ENCODE assay signal across 9 cellular contexts in the genomic region with DNA sequence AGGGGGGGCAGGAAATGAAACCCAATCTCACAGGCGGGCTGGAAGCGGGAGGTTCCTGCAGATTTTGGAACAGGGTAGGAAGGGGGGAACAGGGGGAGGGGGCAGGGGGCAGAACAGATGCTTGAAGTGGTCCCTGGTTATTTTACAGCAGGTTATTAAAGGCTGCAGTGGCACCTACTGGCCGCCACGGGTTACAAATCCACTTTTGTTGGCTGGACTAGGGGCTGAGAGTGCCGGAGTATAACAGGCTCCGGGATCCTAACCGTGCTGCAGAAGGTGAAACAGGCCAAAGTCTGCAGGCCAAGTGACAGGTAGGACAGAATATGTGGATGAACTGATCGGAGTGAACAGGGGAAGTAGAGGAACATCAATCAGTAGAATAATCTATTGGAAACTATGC. TPM values are rescaled to one million over a fixed set of nuclear protein-coding genes. Genes with fewer than 3 reads are reported as not detected.
DNase-seq lines count a peak whose midpoint lies in the region; ATAC-seq, FAIRE-seq and TF ChIP-seq lines count a peak whose summit lies in the region.
"Had no signal": no experiment of that assay in that cellular context is flagged by ENCODE, and none has a peak within 500 bp of the region (broad histone marks: within the 10 kb centered on the region; RNA-seq: fewer than 3 reads in every experiment).

No MANE protein-coding gene starts in this region.

- no peak overlapping the region for H4K5ac ChIP-seq in H1 (ENCODE audit: insufficient read length, low read depth, low read length)

- H3K4me1 Mint-ChIP-seq in neural progenitor cell = peaks cover 46% of the 10 kb centered on the region

- no peaks in the 10 kb centered on the region for H3K9me3 Mint-ChIP-seq in neural progenitor cell

- no peaks in the 10 kb centered on the region for H3K9me2 ChIP-seq in DOHH2 (replicated peaks; ENCODE audit: control insufficient read depth, low read length)

- TF ChIP-seq CTCF in DOHH2 (IDR thresholded peaks at IDR 0.05; ENCODE audit: low read depth, low read length, poor library complexity, severe bottlenecking) (peak; percentile 44), H1 (IDR thresholded peaks at IDR 0.05; ENCODE audit: control extremely low read depth in 1 of 3, insufficient read depth in 1 of 3, low read depth in 1 of 3, low read length in 3 of 3) (peak; percentile 47 to 61 (median 60)), neural progenitor cell (IDR thresholded peaks at IDR 0.05) (peak; percentile 72)

- H2AFZ ChIP-seq in H1 (ENCODE audit: low read length) (no peak overlapping the region), neural progenitor cell (replicated peaks) (no peak overlapping the region)

- no peak overlapping the region for H2BK5ac ChIP-seq in H1 (ENCODE audit: low read depth, low read length)

- H3K23ac ChIP-seq in H1 (ENCODE audit: insufficient read length) = no peak overlapping the region

- no peak overlapping the region for H2BK15ac ChIP-seq in H1 (ENCODE audit: low read length)

- H3K9ac ChIP-seq in H1 (replicated peaks in 1 of 4; ENCODE audit: extremely low read depth in 1 of 4, low read depth in 3 of 4, low read length in 3 of 4) = no peak overlapping the region
- H3K9ac ChIP-seq in neural progenitor cell = no peak overlapping the region

- H3K4me1 ChIP-seq in DOHH2 (ENCODE audit: control insufficient read depth, low read length) (no peaks in the 10 kb centered on the region), H1 (replicated peaks in 1 of 4; ENCODE audit: control insufficient read depth in 3 of 4, insufficient read depth in 4 of 4, low read length in 3 of 4) (peaks cover 0 to 23% (median 16%) of the 10 kb centered on the region in 4 experiments; a peak in 6 of 7 replicates), neural progenitor cell (peaks cover 44% of the 10 kb centered on the region)

- no peak overlapping the region for H4K8ac ChIP-seq in H1 (ENCODE audit: extremely low read depth, insufficient read depth, low read length)

- H3K56ac ChIP-seq in H1 (replicated peaks; ENCODE audit: insufficient read length, low read depth, low read length) = no peak overlapping the region

- 16% methylated on average over 5 of the region's 8 CpGs; no CpG with 5 or more reads in 1 of the 2 experiments for WGBS in H1 (ENCODE audit: extremely low coverage in 1 of 2, insufficient coverage in 1 of 2, insufficient read length in 1 of 2, insufficient replicate concordance in 2 of 2, low coverage in 1 of 2, low lambda C conversion rate in 2 of 2, missing lambda C conversion rate in 1 of 2), 2 experiments

- H2AK5ac ChIP-seq in H1 (ENCODE audit: low read depth, low read length) = no peak overlapping the region

- H3K4me3 ChIP-seq in DOHH2 (ENCODE audit: low read length) (no peak overlapping the region), H1 (ENCODE audit: extremely low read depth in 1 of 4, insufficient read depth in 2 of 4, low read depth in 3 of 4, low read length in 4 of 4) (no peak overlapping the region), neural progenitor cell (no peak overlapping the region)

- H3K9me3 ChIP-seq in DOHH2 (ENCODE audit: control insufficient read depth, insufficient read depth, low read length) (no peaks in the 10 kb centered on the region), H1 (ENCODE audit: insufficient read depth in 2 of 2, low read depth in 1 of 2, low read length in 1 of 2) (no peaks in the 10 kb centered on the region), neural progenitor cell (ENCODE audit: low read depth) (no peaks in the 10 kb centered on the region)

- peak; percentile 67 to 70 for TF ChIP-seq RAD21 in H1 (IDR thresholded peaks at IDR 0.05 in 1 of 2, conservative IDR thresholded peaks at IDR 0.05 in 1 of 2; ENCODE audit: low read depth in 2 of 2, low read length in 2 of 2)

- H3K14ac ChIP-seq in H1 (ENCODE audit: insufficient read length) = no peak overlapping the region

- no peak overlapping the region for H3K27ac Mint-ChIP-seq in neural progenitor cell

- H3K4me3 Mint-ChIP-seq in neural progenitor cell = peak overlapping the region; percentile 44

- H3K27me3 Mint-ChIP-seq in neural progenitor cell (ENCODE audit: insufficient read depth, low read depth) = peaks cover 83% of the 10 kb centered on the region

- H3K27ac ChIP-seq in DOHH2 (ENCODE audit: low read depth, low read length) (no peak overlapping the region), H1 (ENCODE audit: low read depth, low read length) (no peak overlapping the region), neural progenitor cell (no peak overlapping the region)

- POLR2A ChIA-PET in H1 (lab: Charles Lee; ENCODE audit: partially characterized antibody) = interaction anchor here (2.5 kb wide), 1 partner anchor 21 kb away, joined by 6 read pairs; no protein-coding TSS in a partner anchor

- no peak for FAIRE-seq in H1 (lab: Jason Lieb, UNC)

- H3K79me2 ChIP-seq in DOHH2 (ENCODE audit: control insufficient read depth, low read length) (no peaks in the 10 kb centered on the region), H1 (ENCODE audit: control insufficient read depth in 1 of 2, insufficient read depth in 2 of 2, low read length in 2 of 2) (no peaks in the 10 kb centered on the region), neural progenitor cell (ENCODE audit: low read depth) (no peaks in the 10 kb centered on the region)

- no peak overlapping the region for H2BK12ac ChIP-seq in H1 (ENCODE audit: low read depth, low read length)

- H3K4me2 ChIP-seq in DOHH2 (ENCODE audit: low read length) (no peak overlapping the region), H1 (ENCODE audit: insufficient read depth in 1 of 2, low read depth in 2 of 2, low read length in 2 of 2) (no peak overlapping the region), neural progenitor cell (peak overlapping the region; percentile 94)

- no peaks in the 10 kb centered on the region for H3K79me1 ChIP-seq in H1 (ENCODE audit: low read depth, low read length)

- H3K27me3 ChIP-seq in DOHH2 (ENCODE audit: control insufficient read depth, low read length) = peaks cover 37% of the 10 kb centered on the region
- H3K27me3 ChIP-seq in H1 (replicated peaks in 1 of 4; ENCODE audit: control insufficient read depth in 3 of 4, extremely low read depth in 1 of 4, insufficient read depth in 3 of 4, low read length in 3 of 4) = peaks cover 88 to 100% (median 98%) of the 10 kb centered on the region in 4 experiments
- H3K27me3 ChIP-seq in neural progenitor cell = peaks cover 98% of the 10 kb centered on the region

- H2BK20ac ChIP-seq in H1 (ENCODE audit: low read length) = no peak overlapping the region

- no peaks in the 10 kb centered on the region for H3K36me3 Mint-ChIP-seq in neural progenitor cell

- no peaks in the 10 kb centered on the region for H3K36me3 ChIP-seq in DOHH2 (ENCODE audit: control insufficient read depth, low read length)
- H3K36me3 ChIP-seq in H1 (ENCODE audit: control insufficient read depth in 2 of 4, insufficient read depth in 4 of 4, low read length in 3 of 4) = peaks cover 0 to 4% (median 0%) of the 10 kb centered on the region in 4 experiments; a peak in 1 of 8 replicates
- H3K36me3 ChIP-seq in neural progenitor cell = no peaks in the 10 kb centered on the region

- H3K4ac ChIP-seq in H1 (replicated peaks; ENCODE audit: insufficient read length, low read depth, low read length) = no peak overlapping the region

- DNase-seq in NCI-H524 (lab: John Stamatoyannopoulos, UW) (peak; percentile 53 to 69), H1 (ENCODE audit: low read depth in 1 of 2, low spot score in 2 of 2) (no peak), neural progenitor cell (ENCODE audit: low spot score) (peak; percentile 78)

- TF ChIP-seq EP300 in H1 (IDR thresholded peaks at IDR 0.05; ENCODE audit: borderline replicate concordance in 1 of 2, low read depth in 2 of 2, low read length in 2 of 2) = no peak

- H4K20me1 ChIP-seq in DOHH2 (ENCODE audit: control insufficient read depth, insufficient read depth, low read depth, low read length) = no peaks in the 10 kb centered on the region
- peaks cover 15 to 31% of the 10 kb centered on the region in 2 experiments for H4K20me1 ChIP-seq in H1 (replicated peaks in 1 of 2; ENCODE audit: control insufficient read depth in 1 of 2, insufficient read depth in 2 of 2, low read length in 2 of 2)
- H4K20me1 ChIP-seq in neural progenitor cell (ENCODE audit: low read depth) = peaks cover 34% of the 10 kb centered on the region

- TF ChIP-seq POLR2A in H1 (IDR thresholded peaks at IDR 0.05; ENCODE audit: control extremely low read depth in 1 of 2, low read depth in 2 of 2, low read length in 2 of 2) = no peak

- H4K91ac ChIP-seq in H1 (replicated peaks; ENCODE audit: insufficient read length, low read length) = no peak overlapping the region

- no peak overlapping the region for H2BK120ac ChIP-seq in H1 (replicated peaks; ENCODE audit: low read depth, low read length)

- CTCF ChIA-PET in H1 (lab: Charles Lee; ENCODE audit: partially characterized antibody) = interaction anchor here (1.1 to 3.3 kb wide), 25 partner anchors 10 to 228 kb away, joined by 3 to 108 read pairs (median 8); partner anchors contain the start of genes ESAM, MSANTD2 and NRGN

- H3K18ac ChIP-seq in H1 (ENCODE audit: extremely low read depth, low read length) = no peak overlapping the region

- H3F3A ChIP-seq in DOHH2 (ENCODE audit: control insufficient read depth, insufficient read depth) = no peaks in the 10 kb centered on the region
- H3F3A ChIP-seq in neural progenitor cell (ENCODE audit: low read depth) = peaks cover 34% of the 10 kb centered on the region

- H3K23me2 ChIP-seq in H1 (ENCODE audit: low read depth, low read length) = no peaks in the 10 kb centered on the region; the same call in 1 of the 2 replicates

- ATAC-seq in GM21390 (IDR thresholded peaks at IDR 0.05; ENCODE audit: unreplicated experiment) (peak; percentile 67), HG03159 (IDR thresholded peaks at IDR 0.05; ENCODE audit: unreplicated experiment) (no peak), GM21381 (IDR thresholded peaks at IDR 0.05; ENCODE audit: unreplicated experiment) (no peak)

RNA-seq across cellular contexts. Expression of gene ROBO3, which starts 2.5 kb away (rescaled TPM):
- total RNA-seq in H1 (2021; fragmentation: NEBNext Ultra II Directional; extraction: Animal tissue kit (Norgen Biotek cat#: 25700)) = 7.8 and 12.1 TPM in 2 replicates
- 24.6 and 42.1 TPM in 2 replicates for polyA plus RNA-seq in H1 (2011; rRNA removed)
- 29.6 TPM for polyA plus RNA-seq in H1 (2011; cell fraction: cytosol; rRNA removed)
- 136 TPM for polyA plus RNA-seq in H1 (2011; cell fraction: nucleus; rRNA removed)
- polyA plus RNA-seq in H1 (2012, experiment 1 of 2) = 11.8 to 25.7 TPM (median 17.2 TPM) in 4 replicates
- 11.5 TPM for polyA plus RNA-seq in H1 (2012, experiment 2 of 2)
- polyA plus RNA-seq in H1 (2013, experiment 1 of 2) = 20.1 TPM
- 18.8 TPM for polyA plus RNA-seq in H1 (2013, experiment 2 of 2)
- 6.2 and 7.0 TPM in 2 replicates for polyA minus RNA-seq in H1 (2011; rRNA and poly(A)+ RNA removed)
- 4.0 TPM for polyA minus RNA-seq in H1 (2011; cell fraction: cytosol; rRNA and poly(A)+ RNA removed)
- 15.6 TPM for polyA minus RNA-seq in H1 (2011; cell fraction: nucleus; rRNA and poly(A)+ RNA removed)
- total RNA-seq in neural progenitor cell (ENCODE audit: low replicate concordance) = 12.6 and 30.7 TPM in 2 replicates

RNA-seq across cellular contexts. Expression of gene ROBO4, which starts 30.0 kb away (rescaled TPM):
- not detected in 2 replicates for total RNA-seq in H1 (2021; fragmentation: NEBNext Ultra II Directional; extraction: Animal tissue kit (Norgen Biotek cat#: 25700))
- polyA plus RNA-seq in H1 (2011; rRNA removed) = 0.03 TPM in 1 of 2 replicates, not detected in the other
- polyA plus RNA-seq in H1 (2011; cell fraction: cytosol; rRNA removed) = not detected
- not detected for polyA plus RNA-seq in H1 (2011; cell fraction: nucleus; rRNA removed)
- 0.06 TPM in 1 of 4 replicates, not detected in the others for polyA plus RNA-seq in H1 (2012, experiment 1 of 2)
- 0.07 TPM for polyA plus RNA-seq in H1 (2012, experiment 2 of 2)
- not detected for polyA plus RNA-seq in H1 (2013, experiment 1 of 2)
- not detected for polyA plus RNA-seq in H1 (2013, experiment 2 of 2)
- polyA minus RNA-seq in H1 (2011; rRNA and poly(A)+ RNA removed) = not detected in 2 replicates
- not detected for polyA minus RNA-seq in H1 (2011; cell fraction: cytosol; rRNA and poly(A)+ RNA removed)
- polyA minus RNA-seq in H1 (2011; cell fraction: nucleus; rRNA and poly(A)+ RNA removed) = not detected
- not detected in 2 replicates for total RNA-seq in neural progenitor cell (ENCODE audit: low replicate concordance)
- total RNA-seq: T-helper 1 cell treated with Interleukin-12 subunit alpha and Interleukin-12 subunit beta and Interleukin-4 antibody, amounts not matched to agents 30 ng/mL and 1 ng/mL, for 36 hours had no signal

RNA-seq across cellular contexts. Expression of gene HEPN1, which starts 51.4 kb away (rescaled TPM):
- not detected in 2 replicates for total RNA-seq in H1 (2021; fragmentation: NEBNext Ultra II Directional; extraction: Animal tissue kit (Norgen Biotek cat#: 25700))
- not detected in 2 replicates for polyA plus RNA-seq in H1 (2011; rRNA removed)
- polyA plus RNA-seq in H1 (2011; cell fraction: cytosol; rRNA removed) = not detected
- 0.07 TPM for polyA plus RNA-seq in H1 (2011; cell fraction: nucleus; rRNA removed)
- polyA plus RNA-seq in H1 (2012, experiment 1 of 2) = not detected in 4 replicates
- polyA plus RNA-seq in H1 (2012, experiment 2 of 2) = not detected
- polyA plus RNA-seq in H1 (2013, experiment 1 of 2) = not detected
- not detected for polyA plus RNA-seq in H1 (2013, experiment 2 of 2)
- polyA minus RNA-seq in H1 (2011; rRNA and poly(A)+ RNA removed) = 0.16 TPM in 1 of 2 replicates, not detected in the other
- not detected for polyA minus RNA-seq in H1 (2011; cell fraction: cytosol; rRNA and poly(A)+ RNA removed)
- not detected for polyA minus RNA-seq in H1 (2011; cell fraction: nucleus; rRNA and poly(A)+ RNA removed)
- total RNA-seq in neural progenitor cell (ENCODE audit: low replicate concordance) = not detected in 2 replicates
- total RNA-seq: lower leg skin; T-helper 1 cell treated with Interleukin-12 subunit alpha and Interleukin-12 subunit beta and Interleukin-4 antibody, amounts not matched to agents 30 ng/mL and 1 ng/mL, for 36 hours had no signal

Comparison
In these comparisons a context has a peak if more than half of its experiments do, and no peak if none do; other contexts are left out.
1. DNase-seq: peak in NCI-H524 (2 of 2) and neural progenitor cell (single experiment); none in H1 (0 of 2).
2. Peak in every context shown above with its lines, with median percentiles within 50 percentile points of each other: CTCF ChIP-seq.